20 cellular contexts compared by ENCODE assay signal in genomic region chr5:157160001-157160400, GRCh38. TPM values are rescaled to one million over a fixed set of nuclear protein-coding genes. Genes with fewer than 3 reads are reported as not detected.
DNase-seq lines count a peak whose midpoint lies in the region; ATAC-seq, FAIRE-seq and TF ChIP-seq lines count a peak whose summit lies in the region.
"Had no signal": no experiment of that assay in that cellular context is flagged by ENCODE, and none has a peak within 500 bp of the region (broad histone marks: within the 10 kb centered on the region; RNA-seq: fewer than 3 reads in every experiment).

No MANE protein-coding gene starts in this region.

- H3K9me3 Mint-ChIP-seq in activated T-cell treated with anti-CD3 and anti-CD28 coated beads, Interleukin-2, amount 50 U/mL, for 72 hours: no peaks in the 10 kb centered on the region
- no peaks in the 10 kb centered on the region for H3K9me3 Mint-ChIP-seq in naive thymus-derived CD8-positive, alpha-beta T cell
- H3K9me3 Mint-ChIP-seq: endodermal cell, memory B cell, neural progenitor cell had no signal

- intact Hi-C loops in thyroid gland (cut with DNase I): no loop called here

- no peaks in the 10 kb centered on the region for H3K27me3 Mint-ChIP-seq in T-helper 17 cell
- no peaks in the 10 kb centered on the region for H3K27me3 Mint-ChIP-seq in activated T-cell treated with anti-CD3 and anti-CD28 coated beads, Interleukin-2, amount 50 U/mL, for 72 hours (ENCODE audit: low read depth)
- no peaks in the 10 kb centered on the region for H3K27me3 Mint-ChIP-seq in naive thymus-derived CD8-positive, alpha-beta T cell

- no peaks in the 10 kb centered on the region for H3K27me3 ChIP-seq in thyroid gland
- H3K27me3 ChIP-seq: neural progenitor cell had no signal

- TF ChIP-seq CTCF in thyroid gland (IDR thresholded peaks at IDR 0.05): no peak

- peak overlapping the region; percentile 62 for H3K4me3 Mint-ChIP-seq in T-helper 17 cell
- H3K4me3 Mint-ChIP-seq in activated T-cell treated with anti-CD3 and anti-CD28 coated beads, Interleukin-2, amount 50 U/mL, for 72 hours: peak overlapping the region; percentile 78 to 92
- H3K4me3 Mint-ChIP-seq in naive thymus-derived CD8-positive, alpha-beta T cell: peak overlapping the region in 7 of 10 donors; percentile 1 to 80 (median 50)
- H3K4me3 Mint-ChIP-seq: endodermal cell, memory B cell, neural progenitor cell had no signal

- peak overlapping the region; percentile 92 for H3K27ac Mint-ChIP-seq in T-helper 17 cell
- peak overlapping the region; percentile 95 for H3K27ac Mint-ChIP-seq in activated T-cell treated with anti-CD3 and anti-CD28 coated beads, Interleukin-2, amount 50 U/mL, for 72 hours
- peak overlapping the region; percentile 32 to 90 (median 82) for H3K27ac Mint-ChIP-seq in naive thymus-derived CD8-positive, alpha-beta T cell
- H3K27ac Mint-ChIP-seq: endodermal cell, memory B cell, neural progenitor cell had no signal

- no peak for TF ChIP-seq POLR2A in GM12892 (IDR thresholded peaks at IDR 0.05; ENCODE audit: low read depth, low read length)
- no peak for TF ChIP-seq POLR2A in thyroid gland (IDR thresholded peaks at IDR 0.05)

- ATAC-seq in T-helper 17 cell: peak; percentile 65
- ATAC-seq in activated T-cell treated with anti-CD3 and anti-CD28 coated beads, Interleukin-2, amount 50 U/mL, for 72 hours (replicated peaks in 1 of 2): peak; percentile 30 to 59
- ATAC-seq in naive thymus-derived CD8-positive, alpha-beta T cell: no peak
- no peak for ATAC-seq in GM18861 (IDR thresholded peaks at IDR 0.05; ENCODE audit: unreplicated experiment)
- no peak for ATAC-seq in HG03175 (IDR thresholded peaks at IDR 0.05; ENCODE audit: unreplicated experiment)

- no peak overlapping the region for H3K27ac ChIP-seq in thyroid gland
- H3K27ac ChIP-seq: adrenal gland, neural progenitor cell had no signal

- WGBS in thyroid gland, 2 donors: 85 to 88% methylated on average over 4 of the region's 4 CpGs

- no peaks in the 10 kb centered on the region for H3K4me1 ChIP-seq in thyroid gland
- H3K4me1 ChIP-seq: adrenal gland, BE2C, neural progenitor cell had no signal

- peak; percentile 69 for FAIRE-seq in GM12892 (lab: Jason Lieb, UNC)
- FAIRE-seq: HTR-8/SVneo, kidney had no signal

- DNase-seq in GM12892 (ENCODE audit: insufficient read length) (no peak), T-helper 17 cell (peak; percentile 21 to 48 (median 45)), thyroid gland (no peak)
- peak; percentile 45 to 51 for DNase-seq in activated T-cell treated with anti-CD3 and anti-CD28 coated beads, Interleukin-2, amount 50 U/mL, for 72 hours
- DNase-seq in naive thymus-derived CD8-positive, alpha-beta T cell: no peak
- DNase-seq: adrenal gland, BE2C, endodermal cell, H7, kidney, NCI-H1694, NCI-H446 treated with DMSO at 0.1 percent for 48 hours, SW 1271 had no signal

- no peak overlapping the region for H3K4me3 ChIP-seq in thyroid gland (replicated peaks in 1 of 3)
- H3K4me3 ChIP-seq: adrenal gland, neural progenitor cell had no signal

- H3K9me3 ChIP-seq in T-helper 17 cell (ENCODE audit: control insufficient read depth, low read length, poor library complexity, severe bottlenecking): peaks cover 2% of the 10 kb centered on the region
- no peaks in the 10 kb centered on the region for H3K9me3 ChIP-seq in thyroid gland
- H3K9me3 ChIP-seq: adrenal gland, BE2C had no signal

- POLR2A ChIA-PET in naive thymus-derived CD8-positive, alpha-beta T cell (lab: Charles Lee): no interaction called here

- no peaks in the 10 kb centered on the region for H3K36me3 ChIP-seq in thyroid gland
- H3K36me3 ChIP-seq: adrenal gland, BE2C, neural progenitor cell had no signal

- H3K4me1 Mint-ChIP-seq in T-helper 17 cell: peaks cover 52% of the 10 kb centered on the region
- peaks cover 84% of the 10 kb centered on the region for H3K4me1 Mint-ChIP-seq in activated T-cell treated with anti-CD3 and anti-CD28 coated beads, Interleukin-2, amount 50 U/mL, for 72 hours (ENCODE audit: low read depth)
- H3K4me1 Mint-ChIP-seq in naive thymus-derived CD8-positive, alpha-beta T cell: peaks cover 32 to 56% (median 50%) of the 10 kb centered on the region in 4 donors
- H3K4me1 Mint-ChIP-seq: endodermal cell, memory B cell, neural progenitor cell had no signal

- no peaks in the 10 kb centered on the region for H3K36me3 Mint-ChIP-seq in T-helper 17 cell (ENCODE audit: low read depth)
- peaks cover 0 to 6% of the 10 kb centered on the region in 2 donors for H3K36me3 Mint-ChIP-seq in activated T-cell treated with anti-CD3 and anti-CD28 coated beads, Interleukin-2, amount 50 U/mL, for 72 hours (ENCODE audit: insufficient read depth in 2 of 2)
- H3K36me3 Mint-ChIP-seq in naive thymus-derived CD8-positive, alpha-beta T cell: no peaks in the 10 kb centered on the region
- H3K36me3 Mint-ChIP-seq: memory B cell, neural progenitor cell had no signal

RNA-seq across cellular contexts. Expression of gene GARIN3, which starts 6.1 kb away (rescaled TPM):
- polyA plus RNA-seq in GM12892 (2012; ENCODE audit: missing spikeins): not detected
- not detected for total RNA-seq in T-helper 17 cell
- under 1 TPM; 0.22 to 0.39 TPM for total RNA-seq in activated T-cell treated with anti-CD3 and anti-CD28 coated beads, Interleukin-2, amount 50 U/mL, for 72 hours
- not detected for total RNA-seq in naive thymus-derived CD8-positive, alpha-beta T cell
- not detected for polyA plus RNA-seq in naive thymus-derived CD8-positive, alpha-beta T cell
- total RNA-seq in thyroid gland: not detected
- total RNA-seq: adrenal gland, cardiac septum, endodermal cell, H7, kidney, renal cortical epithelial cell had no signal
- polyA plus RNA-seq: adrenal gland had no signal

RNA-seq across cellular contexts. Expression of gene MED7, which starts 17.3 kb away (rescaled TPM):
- 16.6 TPM for polyA plus RNA-seq in GM12892 (2012; ENCODE audit: missing spikeins)
- total RNA-seq in T-helper 17 cell (1 to 10 TPM; 6.3 to 7.8 TPM), thyroid gland (10 to 100 TPM; 12.9 to 19.8 (median 15.0) TPM)
- 10 to 100 TPM; 12.7 to 16.7 TPM for total RNA-seq in activated T-cell treated with anti-CD3 and anti-CD28 coated beads, Interleukin-2, amount 50 U/mL, for 72 hours
- 10 to 100 TPM; 18.2 to 18.7 TPM for total RNA-seq in naive thymus-derived CD8-positive, alpha-beta T cell
- 10 to 100 TPM; 12.0 to 18.2 (median 15.0) TPM for polyA plus RNA-seq in naive thymus-derived CD8-positive, alpha-beta T cell

RNA-seq across cellular contexts. Expression of gene ITK, which starts 20.6 kb away (rescaled TPM):
- polyA plus RNA-seq in GM12892 (2012; ENCODE audit: missing spikeins): 1.6 TPM
- total RNA-seq in T-helper 17 cell: 100 to 1,000 TPM; 235 to 319 TPM
- 100 to 1,000 TPM; 289 to 314 TPM for total RNA-seq in activated T-cell treated with anti-CD3 and anti-CD28 coated beads, Interleukin-2, amount 50 U/mL, for 72 hours
- total RNA-seq in naive thymus-derived CD8-positive, alpha-beta T cell: 100 to 1,000 TPM; 477 to 490 TPM
- 100 to 1,000 TPM; 109 to 231 (median 148) TPM for polyA plus RNA-seq in naive thymus-derived CD8-positive, alpha-beta T cell
- total RNA-seq in thyroid gland: 1 to 10 TPM; 1.7 to 3.6 (median 3.0) TPM

RNA-seq across cellular contexts. Expression of gene HAVCR2, which starts 51.2 kb away (rescaled TPM):
- polyA plus RNA-seq in GM12892 (2012; ENCODE audit: missing spikeins): 3.7 TPM
- total RNA-seq in T-helper 17 cell: 1 to 10 TPM; 2.3 to 2.7 TPM
- total RNA-seq in activated T-cell treated with anti-CD3 and anti-CD28 coated beads, Interleukin-2, amount 50 U/mL, for 72 hours: 10 to 100 TPM; 19.7 to 30.2 TPM
- 1 to 10 TPM; 5.4 to 8.1 TPM for total RNA-seq in naive thymus-derived CD8-positive, alpha-beta T cell
- 1 to 10 TPM; 4.4 to 8.9 (median 5.4) TPM for polyA plus RNA-seq in naive thymus-derived CD8-positive, alpha-beta T cell
- total RNA-seq in thyroid gland: 1 to 10 TPM; 2.2 to 7.3 (median 3.5) TPM

Comparison
In these comparisons a context has a peak if more than half of its experiments do, and no peak if none do; other contexts are left out.
1. DNase-seq: peak in T-helper 17 cell (3 of 3) and activated T-cell treated with anti-CD3 and anti-CD28 coated beads, Interleukin-2, amount 50 U/mL, for 72 hours (2 of 2); none in GM12892 (single experiment), naive thymus-derived CD8-positive, alpha-beta T cell (0 of 10) and thyroid gland (0 of 2).
2. ATAC-seq: peak in T-helper 17 cell (single experiment) and activated T-cell treated with anti-CD3 and anti-CD28 coated beads, Interleukin-2, amount 50 U/mL, for 72 hours (2 of 2); none in naive thymus-derived CD8-positive, alpha-beta T cell (0 of 2), GM18861 (single experiment) and HG03175 (single experiment).
3. RNA of gene ITK, which starts 20.6 kb away (total RNA-seq): 477 to 490 TPM in naive thymus-derived CD8-positive, alpha-beta T cell, 235 to 319 TPM in T-helper 17 cell and 289 to 314 TPM in activated T-cell treated with anti-CD3 and anti-CD28 coated beads, Interleukin-2, amount 50 U/mL, for 72 hours; 1.7 to 3.6 TPM in thyroid gland; every median in the first group is over 10 times any median in the second.
4. Peak in every context shown above with its lines, with median percentiles within 50 percentile points of each other: H3K27ac Mint-ChIP-seq and H3K4me3 Mint-ChIP-seq.